1 cellular context compared by ENCODE assay signal in genomic region chr14:105311838-105312237, GRCh38.
TF ChIP-seq lines count a peak whose summit lies in the region.

No MANE protein-coding gene starts in this region.

TF ChIP-seq in H1, 55 proteins besides CTCF, POLR2A, EP300 and RAD21:
- TF ChIP-seq EZH2 (IDR thresholded peaks at IDR 0.05; ENCODE audit: low read depth, low read length, severe bottlenecking) (no peak), MAX (IDR thresholded peaks at IDR 0.05) (0 out of 2 replicates have a peak, but pooled peaks have one; percentile 9)
TF ChIP-seq in H1: peak in this region for 1.
